Comparison of ENCODE assay signal across 19 cellular contexts in genomic region chr11:11119917-11120316, GRCh38.
"Had no signal": no experiment of that assay in that cellular context is flagged by ENCODE, and none has a peak within 500 bp of the region (broad histone marks: within the 10 kb centered on the region; RNA-seq: fewer than 3 reads in every experiment).

No MANE protein-coding gene starts in this region.

- ATAC-seq: left lung had no signal

- DNase-seq: activated CD4-positive, CD25-positive, alpha-beta regulatory T cell treated with anti-CD3 and anti-CD28 coated beads, Interleukin-2, amount 50 U/mL, for 72 hours; activated CD8-positive, alpha-beta memory T cell treated with anti-CD3 and anti-CD28 coated beads for 24 hours; activated CD8-positive, alpha-beta memory T cell treated with anti-CD3 and anti-CD28 coated beads, Interleukin-2, amount 50 U/mL, for 48 hours; activated effector memory CD4-positive, alpha-beta T cell treated with Interleukin-2 at 50 U/mL for 16 hours; activated naive CD4-positive, alpha-beta T cell treated with anti-CD3 and anti-CD28 coated beads, Interleukin-2, amount 50 U/mL, for 16 hours; activated T-cell treated with anti-CD3 and anti-CD28 coated beads, Interleukin-2, amount 50 U/mL, for 48 hours; adrenal gland; foreskin melanocyte; glutamatergic neuron; hippocampal formation; islet precursor cell; left lung; nephron progenitor cell; occipital lobe; posterior cingulate gyrus; stimulated activated CD4-positive, alpha-beta T cell treated with anti-CD3 and anti-CD28 coated beads, Interleukin-12 subunit alpha, Interleukin-12 subunit beta, amount 100 ng/mL, for 4 hours; stimulated activated CD4-positive, alpha-beta T cell treated with anti-CD3 and anti-CD28 coated beads, Interleukin-1b, Interleukin-23, amount 100 ng/mL, for 48 hours; stimulated activated CD8-positive, alpha-beta memory T cell treated with anti-CD3 and anti-CD28 coated beads, Interleukin-4, amount 100 ng/mL, for 48 hours; stimulated activated naive CD4-positive, alpha-beta T cell had no signal
